ENCODE assay signal across 21 cellular contexts in genomic region chr4:48102303-48102702, GRCh38. TPM values are rescaled to one million over a fixed set of nuclear protein-coding genes. Genes with fewer than 3 reads are reported as not detected.
DNase-seq lines count a peak whose midpoint lies in the region; ATAC-seq and TF ChIP-seq lines count a peak whose summit lies in the region.
"Had no signal": no experiment of that assay in that cellular context is flagged by ENCODE, and none has a peak within 500 bp of the region (broad histone marks: within the 10 kb centered on the region; RNA-seq: fewer than 3 reads in every experiment).

No MANE protein-coding gene starts in this region.

- peak overlapping the region; percentile 25 for H3K27ac Mint-ChIP-seq in activated naive CD8-positive, alpha-beta T cell treated with anti-CD3 and anti-CD28 coated beads for 36 hours
- peak overlapping the region; percentile 12 to 92 (median 80) for H3K27ac Mint-ChIP-seq in immature natural killer cell
- no peak overlapping the region for H3K27ac Mint-ChIP-seq in Calu3 (ENCODE audit: unreplicated experiment)
- H3K27ac Mint-ChIP-seq in activated CD4-positive, alpha-beta memory T cell treated with anti-CD3 and anti-CD28 coated beads, Interleukin-2, amount 10 ng/mL, durations not matched to agents 7 days and 5 days: no peak overlapping the region
- H3K27ac Mint-ChIP-seq: B cell had no signal

- in situ Hi-C loops in GM13976 (cut with MboI; ENCODE audit: low sequenced_read_pairs, unreplicated experiment): loop anchor here (25.0 kb wide), 1 partner anchor 860 kb away; no protein-coding TSS in a partner anchor

- H3K4me3 ChIP-seq in AG10803 (ENCODE audit: low read length): no peak overlapping the region
- H3K4me3 ChIP-seq in HFF-Myc (replicated peaks; ENCODE audit: low read depth, low read length): no peak overlapping the region
- H3K4me3 ChIP-seq: gastrocnemius medialis, sigmoid colon, upper lobe of left lung had no signal

- CTCF ChIA-PET in Calu3 (lab: Charles Lee): no interaction called here
- CTCF ChIA-PET in activated CD4-positive, alpha-beta memory T cell treated with anti-CD3 and anti-CD28 coated beads, Interleukin-2, amount 10 ng/mL, durations not matched to agents 7 days and 5 days (lab: Charles Lee): no interaction called here

- intact Hi-C loops in Calu3 (cut with micrococcal nuclease; ENCODE audit: unreplicated experiment): no loop called here

- no TSS peak for BruUV-seq in Calu3 (replicated peaks; lab: Mats Ljungman, UMichigan)

- peak; percentile 20; the same call in 1 of the 2 replicates for TF ChIP-seq CTCF in AG10803 (conservative IDR thresholded peaks at IDR 0.05; ENCODE audit: low read length)
- peak; percentile 8 for TF ChIP-seq CTCF in HFF-Myc (IDR thresholded peaks at IDR 0.05; ENCODE audit: low read depth, low read length, missing control alignments)
- no peak for TF ChIP-seq CTCF in GM13976 (IDR thresholded peaks at IDR 0.05; ENCODE audit: borderline replicate concordance, control extremely low read depth, extremely low read depth, insufficient read depth, missing control alignments)
- no peak for TF ChIP-seq CTCF in Calu3 (IDR thresholded peaks at IDR 0.05; ENCODE audit: unreplicated experiment)

- DNase-seq in AG10803 (ENCODE audit: low read depth) (no peak), HFF-Myc (ENCODE audit: extremely low read depth, low read depth) (no peak), immature natural killer cell (peak in 1 of 3 donors; percentile 35), GM13976 (ENCODE audit: low spot score) (no peak), Calu3 (no peak)
- DNase-seq in activated naive CD8-positive, alpha-beta T cell treated with anti-CD3 and anti-CD28 coated beads for 36 hours: no peak
- DNase-seq in activated CD4-positive, alpha-beta memory T cell treated with anti-CD3 and anti-CD28 coated beads, Interleukin-2, amount 10 ng/mL, durations not matched to agents 7 days and 5 days: no peak
- DNase-seq: activated naive CD4-positive, alpha-beta T cell treated with Interleukin-2 at 50 U/mL for 16 hours; DND-41; effector CD8-positive, alpha-beta T cell; gastrocnemius medialis; HCEC 1CT; KG1; NCI-H1694; NCI-H510A treated with DMSO at 0.1 percent for 48 hours; sigmoid colon; stimulated activated CD4-positive, alpha-beta T cell treated with anti-CD3 and anti-CD28 coated beads, Interleukin-4, amount 100 ng/mL, for 1 hour; T-cell; upper lobe of left lung had no signal

- H3K9me3 Mint-ChIP-seq in activated naive CD8-positive, alpha-beta T cell treated with anti-CD3 and anti-CD28 coated beads for 36 hours: peaks cover 5% of the 10 kb centered on the region
- H3K9me3 Mint-ChIP-seq in immature natural killer cell (no peaks in the 10 kb centered on the region), Calu3 (ENCODE audit: low read depth, unreplicated experiment) (no peaks in the 10 kb centered on the region)
- H3K9me3 Mint-ChIP-seq in activated CD4-positive, alpha-beta memory T cell treated with anti-CD3 and anti-CD28 coated beads, Interleukin-2, amount 10 ng/mL, durations not matched to agents 7 days and 5 days: no peaks in the 10 kb centered on the region
- H3K9me3 Mint-ChIP-seq: T-cell had no signal

- ATAC-seq in GM21447 (IDR thresholded peaks at IDR 0.05; ENCODE audit: unreplicated experiment): no peak
- ATAC-seq: gastrocnemius medialis, T-cell had no signal

- POLR2A ChIA-PET in activated CD4-positive, alpha-beta memory T cell treated with anti-CD3 and anti-CD28 coated beads, Interleukin-2, amount 10 ng/mL, durations not matched to agents 7 days and 5 days (lab: Charles Lee): no interaction called here

- H3K36me3 Mint-ChIP-seq in activated naive CD8-positive, alpha-beta T cell treated with anti-CD3 and anti-CD28 coated beads for 36 hours: peaks cover 28% of the 10 kb centered on the region
- peaks cover 19 to 50% (median 23%) of the 10 kb centered on the region in 3 donors for H3K36me3 Mint-ChIP-seq in immature natural killer cell
- no peaks in the 10 kb centered on the region for H3K36me3 Mint-ChIP-seq in Calu3 (ENCODE audit: insufficient read depth, unreplicated experiment)
- H3K36me3 Mint-ChIP-seq in activated CD4-positive, alpha-beta memory T cell treated with anti-CD3 and anti-CD28 coated beads, Interleukin-2, amount 10 ng/mL, durations not matched to agents 7 days and 5 days (ENCODE audit: low read depth): peaks cover 20% of the 10 kb centered on the region

- no peaks in the 10 kb centered on the region for H3K27me3 Mint-ChIP-seq in activated naive CD8-positive, alpha-beta T cell treated with anti-CD3 and anti-CD28 coated beads for 36 hours
- H3K27me3 Mint-ChIP-seq in immature natural killer cell (ENCODE audit: low read depth in 3 of 3) (peaks cover 0 to 1% (median 0%) of the 10 kb centered on the region in 3 donors), Calu3 (ENCODE audit: unreplicated experiment) (no peaks in the 10 kb centered on the region)
- no peaks in the 10 kb centered on the region for H3K27me3 Mint-ChIP-seq in activated CD4-positive, alpha-beta memory T cell treated with anti-CD3 and anti-CD28 coated beads, Interleukin-2, amount 10 ng/mL, durations not matched to agents 7 days and 5 days
- H3K27me3 Mint-ChIP-seq: B cell, T-cell had no signal

- H3K4me1 Mint-ChIP-seq in activated naive CD8-positive, alpha-beta T cell treated with anti-CD3 and anti-CD28 coated beads for 36 hours: peaks cover 41% of the 10 kb centered on the region
- H3K4me1 Mint-ChIP-seq in immature natural killer cell (peaks cover 53 to 85% of the 10 kb centered on the region in 2 donors), Calu3 (ENCODE audit: low read depth, unreplicated experiment) (peaks cover 14% of the 10 kb centered on the region)
- H3K4me1 Mint-ChIP-seq in activated CD4-positive, alpha-beta memory T cell treated with anti-CD3 and anti-CD28 coated beads, Interleukin-2, amount 10 ng/mL, durations not matched to agents 7 days and 5 days: peaks cover 17% of the 10 kb centered on the region
- H3K4me1 Mint-ChIP-seq: B cell had no signal

- H3K4me3 Mint-ChIP-seq in activated naive CD8-positive, alpha-beta T cell treated with anti-CD3 and anti-CD28 coated beads for 36 hours: no peak overlapping the region
- H3K4me3 Mint-ChIP-seq in immature natural killer cell (peak overlapping the region; percentile 40 to 68 (median 56)), Calu3 (ENCODE audit: low read depth, unreplicated experiment) (no peak overlapping the region)
- no peak overlapping the region for H3K4me3 Mint-ChIP-seq in activated CD4-positive, alpha-beta memory T cell treated with anti-CD3 and anti-CD28 coated beads, Interleukin-2, amount 10 ng/mL, durations not matched to agents 7 days and 5 days
- H3K4me3 Mint-ChIP-seq: B cell, T-cell had no signal

RNA-seq across cellular contexts. Expression of gene TXK, which starts 31.7 kb away (rescaled TPM):
- total RNA-seq in activated naive CD8-positive, alpha-beta T cell treated with anti-CD3 and anti-CD28 coated beads for 36 hours: 10 to 100 TPM; 13.3 to 14.2 TPM
- polyA plus RNA-seq in immature natural killer cell: 100 to 1,000 TPM; 176 to 314 (median 243) TPM
- total RNA-seq in Calu3 (2022): 2.8 and 4.6 TPM in 2 replicates
- 10 to 100 TPM; 15.2 to 18.5 TPM for total RNA-seq in activated CD4-positive, alpha-beta memory T cell treated with anti-CD3 and anti-CD28 coated beads, Interleukin-2, amount 10 ng/mL, durations not matched to agents 7 days and 5 days

Comparison
In these comparisons a context has a peak if more than half of its experiments do, and no peak if none do; other contexts are left out.
1. CTCF ChIP-seq: peak in AG10803 (single experiment) and HFF-Myc (single experiment); none in GM13976 (single experiment) and Calu3 (single experiment).
2. H3K27ac Mint-ChIP-seq: peak in activated naive CD8-positive, alpha-beta T cell treated with anti-CD3 and anti-CD28 coated beads for 36 hours (single experiment) and immature natural killer cell (6 of 6); none in Calu3 (single experiment) and activated CD4-positive, alpha-beta memory T cell treated with anti-CD3 and anti-CD28 coated beads, Interleukin-2, amount 10 ng/mL, durations not matched to agents 7 days and 5 days (single experiment).
3. H3K4me3 Mint-ChIP-seq: peak in immature natural killer cell (5 of 5); none in activated naive CD8-positive, alpha-beta T cell treated with anti-CD3 and anti-CD28 coated beads for 36 hours (single experiment), Calu3 (single experiment) and activated CD4-positive, alpha-beta memory T cell treated with anti-CD3 and anti-CD28 coated beads, Interleukin-2, amount 10 ng/mL, durations not matched to agents 7 days and 5 days (single experiment).